ENCODE assay signal across 11 cellular contexts in genomic region chr12:32681272-32681671, GRCh38. TPM values are rescaled to one million over a fixed set of nuclear protein-coding genes. Genes with fewer than 3 reads are reported as not detected.
DNase-seq lines count a peak whose midpoint lies in the region; TF ChIP-seq lines count a peak whose summit lies in the region.
"Had no signal": no experiment of that assay in that cellular context is flagged by ENCODE, and none has a peak within 500 bp of the region (broad histone marks: within the 10 kb centered on the region; RNA-seq: fewer than 3 reads in every experiment).

No MANE protein-coding gene starts in this region.

- no peak overlapping the region for H3K27ac Mint-ChIP-seq in activated CD4-positive, alpha-beta T cell treated with anti-CD3 and anti-CD28 coated beads, Interleukin-2, amount 10 ng/mL, durations not matched to agents 7 days and 5 days

- CTCF ChIA-PET in A673 (lab: Charles Lee) (no interaction called here), PC-9 (lab: Charles Lee) (no interaction called here)
- CTCF ChIA-PET in activated CD4-positive, alpha-beta T cell treated with anti-CD3 and anti-CD28 coated beads, Interleukin-2, amount 10 ng/mL, durations not matched to agents 7 days and 5 days (lab: Charles Lee), result interaction anchor here (0.6 kb wide), 1 partner anchor 392 kb away, joined by 4 read pairs; no protein-coding TSS in a partner anchor

- DNase-seq in A673 (ENCODE audit: low spot score), result no peak
- DNase-seq in GM06990 (ENCODE audit: extremely low read depth, insufficient read length), result no peak
- no peak for DNase-seq in PC-9
- no peak for DNase-seq in COLO829 (ENCODE audit: low spot score)
- DNase-seq in NCI-H1694 (lab: John Stamatoyannopoulos, UW), result no peak
- DNase-seq in activated CD4-positive, alpha-beta T cell treated with anti-CD3 and anti-CD28 coated beads, Interleukin-2, amount 10 ng/mL, durations not matched to agents 7 days and 5 days, result no peak
- no peak for DNase-seq in DMS153 (lab: John Stamatoyannopoulos, UW)
- DNase-seq: activated CD4-positive, alpha-beta T cell treated with anti-CD3 and anti-CD28 coated beads for 4 hours; COR-L47 had no signal

- H3K79me2 ChIP-seq in PC-9 (ENCODE audit: low read depth), result peaks cover 67% of the 10 kb centered on the region

- H2AFZ ChIP-seq in PC-9, result no peak overlapping the region

- H4K20me1 ChIP-seq in PC-9 (ENCODE audit: insufficient read depth), result no peaks in the 10 kb centered on the region; the same call in none of the 2 replicates

- no peaks in the 10 kb centered on the region for H3K9me3 ChIP-seq in A673 (ENCODE audit: low read depth, low read length, poor library complexity, severe bottlenecking)
- H3K9me3 ChIP-seq in PC-9 (ENCODE audit: insufficient read depth, low read depth), result no peaks in the 10 kb centered on the region
- no peaks in the 10 kb centered on the region for H3K9me3 ChIP-seq in iPS-20b (ENCODE audit: insufficient read depth, low read depth, low read length)

- H3K4me1 Mint-ChIP-seq in activated CD4-positive, alpha-beta T cell treated with anti-CD3 and anti-CD28 coated beads, Interleukin-2, amount 10 ng/mL, durations not matched to agents 7 days and 5 days, result peaks cover 27% of the 10 kb centered on the region

- peaks cover 9% of the 10 kb centered on the region for H3K36me3 Mint-ChIP-seq in activated CD4-positive, alpha-beta T cell treated with anti-CD3 and anti-CD28 coated beads, Interleukin-2, amount 10 ng/mL, durations not matched to agents 7 days and 5 days (ENCODE audit: low read depth)

- H3K27ac ChIP-seq in A673 (ENCODE audit: low read depth, low read length, poor library complexity, severe bottlenecking) (no peak overlapping the region), PC-9 (0 out of 2 replicates have a peak overlapping the region, but pooled peaks have one; percentile 71), iPS-20b (ENCODE audit: low read length) (no peak overlapping the region)
- H3K27ac ChIP-seq: RWPE1 had no signal

- TF ChIP-seq CTCF in A673 (conservative IDR thresholded peaks at IDR 0.05; ENCODE audit: low read depth, low read length), result no peak
- no peak for TF ChIP-seq CTCF in GM06990 (IDR thresholded peaks at IDR 0.05; ENCODE audit: insufficient read depth, low read length, poor library complexity, severe bottlenecking)
- no peak for TF ChIP-seq CTCF in PC-9 (conservative IDR thresholded peaks at IDR 0.05)

- peaks cover 9% of the 10 kb centered on the region for H3K36me3 ChIP-seq in A673 (ENCODE audit: insufficient read depth, low read length, poor library complexity, severe bottlenecking)
- H3K36me3 ChIP-seq in GM06990 (ENCODE audit: control insufficient read depth, insufficient read depth, low read length), result no peaks in the 10 kb centered on the region
- H3K36me3 ChIP-seq in PC-9 (ENCODE audit: low read depth), result 0 out of 2 replicates have a peak, but pooled peaks cover 6% of the 10 kb centered on the region
- peaks cover 7% of the 10 kb centered on the region; the same call in 1 of the 2 replicates for H3K36me3 ChIP-seq in iPS-20b (ENCODE audit: insufficient read depth, low read depth, low read length)

- intact Hi-C loops in A673 (cut with micrococcal nuclease; ENCODE audit: unreplicated experiment), result no loop called here
- intact Hi-C loops in PC-9 (cut with micrococcal nuclease; ENCODE audit: unreplicated experiment), result no loop called here

- no peaks in the 10 kb centered on the region for H3K27me3 ChIP-seq in A673 (replicated peaks; ENCODE audit: insufficient read depth, low read depth, low read length, poor library complexity)
- no peaks in the 10 kb centered on the region for H3K27me3 ChIP-seq in GM06990 (replicated peaks; ENCODE audit: control insufficient read depth, insufficient read depth, low read length)
- H3K27me3 ChIP-seq in PC-9 (ENCODE audit: insufficient read depth, low read depth), result no peaks in the 10 kb centered on the region
- no peaks in the 10 kb centered on the region for H3K27me3 ChIP-seq in iPS-20b (ENCODE audit: insufficient read depth, low read length)

- H3K4me3 Mint-ChIP-seq in activated CD4-positive, alpha-beta T cell treated with anti-CD3 and anti-CD28 coated beads, Interleukin-2, amount 10 ng/mL, durations not matched to agents 7 days and 5 days, result no peak overlapping the region

- H3K4me1 ChIP-seq in A673 (ENCODE audit: insufficient read depth, low read length, poor library complexity, severe bottlenecking) (peaks cover 10% of the 10 kb centered on the region), PC-9 (replicated peaks; ENCODE audit: insufficient read depth) (peaks cover 26% of the 10 kb centered on the region), iPS-20b (ENCODE audit: insufficient read depth, low read length) (peaks cover 8% of the 10 kb centered on the region; the same call in 1 of the 2 replicates)

- H3F3A ChIP-seq in PC-9 (ENCODE audit: insufficient read depth, low read depth), result peaks cover 21% of the 10 kb centered on the region; the same call in 1 of the 2 replicates

- H3K9me3 Mint-ChIP-seq in activated CD4-positive, alpha-beta T cell treated with anti-CD3 and anti-CD28 coated beads, Interleukin-2, amount 10 ng/mL, durations not matched to agents 7 days and 5 days, result no peaks in the 10 kb centered on the region

- H3K9me2 ChIP-seq in PC-9 (ENCODE audit: insufficient read depth), result no peaks in the 10 kb centered on the region

- POLR2A ChIA-PET in A673 (lab: Charles Lee; ENCODE audit: low non-redundant PET), result no interaction called here
- POLR2A ChIA-PET in PC-9 (lab: Charles Lee; ENCODE audit: unreplicated experiment), result interaction anchor here (0.6 kb wide), 1 partner anchor 11 kb away, joined by 3 read pairs; no protein-coding TSS in a partner anchor
- POLR2A ChIA-PET in activated CD4-positive, alpha-beta T cell treated with anti-CD3 and anti-CD28 coated beads, Interleukin-2, amount 10 ng/mL, durations not matched to agents 7 days and 5 days (lab: Charles Lee), result no interaction called here

- peak overlapping the region; percentile 86 for H3K4me3 ChIP-seq in A673 (ENCODE audit: low read depth, low read length, poor library complexity, severe bottlenecking)
- peak overlapping the region; percentile 98 for H3K4me3 ChIP-seq in GM06990 (replicated peaks; ENCODE audit: low read depth, low read length)
- H3K4me3 ChIP-seq in PC-9, result peak overlapping the region; percentile 82; the same call in 1 of the 2 replicates
- peak overlapping the region; percentile 100 for H3K4me3 ChIP-seq in iPS-20b (ENCODE audit: low read length)

- H3K9ac ChIP-seq in iPS-20b (ENCODE audit: low read depth, low read length), result no peak overlapping the region

- H3K4me2 ChIP-seq in PC-9, result peak overlapping the region; percentile 94

- BruUV-seq in A673 (replicated peaks; lab: Mats Ljungman, UMichigan), result no TSS peak
- no TSS peak for BruUV-seq in PC-9 (replicated peaks; lab: Mats Ljungman, UMichigan)

- no peaks in the 10 kb centered on the region for H3K27me3 Mint-ChIP-seq in activated CD4-positive, alpha-beta T cell treated with anti-CD3 and anti-CD28 coated beads, Interleukin-2, amount 10 ng/mL, durations not matched to agents 7 days and 5 days

RNA-seq across cellular contexts. Expression of gene DNM1L, which starts 2.2 kb away (rescaled TPM):
- total RNA-seq in A673 (2021) (102 and 121 TPM in 2 replicates), PC-9 (2021) (95.8 and 112 TPM in 2 replicates)
- total RNA-seq in activated CD4-positive, alpha-beta T cell treated with anti-CD3 and anti-CD28 coated beads, Interleukin-2, amount 10 ng/mL, durations not matched to agents 7 days and 5 days, result 10 to 100 TPM; 60.7 to 60.9 TPM
